ENCODE assay signal across 25 cellular contexts in genomic region chr3:123150449-123150954, GRCh38. TPM values are rescaled to one million over a fixed set of nuclear protein-coding genes. Genes with fewer than 3 reads are reported as not detected.
DNase-seq lines count a peak whose midpoint lies in the region; ATAC-seq and TF ChIP-seq lines count a peak whose summit lies in the region.
"Had no signal": no experiment of that assay in that cellular context is flagged by ENCODE, and none has a peak within 500 bp of the region (broad histone marks: within the 10 kb centered on the region; RNA-seq: fewer than 3 reads in every experiment).

No MANE protein-coding gene starts in this region.

- H3K4me1 Mint-ChIP-seq in activated T-helper 1 cell treated with anti-CD3 and anti-CD28 coated beads, Interleukin-12 subunit alpha, Interleukin-12 subunit beta, Interleukin-2, Interleukin-4 antibody, amounts not matched to agents 30 ng/mL and 10 ng/mL and 1 ng/mL, durations not matched to agents 14 hours and 24 hours and 36 hours (ENCODE audit: low read depth): no peaks in the 10 kb centered on the region
- peaks cover 9% of the 10 kb centered on the region for H3K4me1 Mint-ChIP-seq in memory B cell
- H3K4me1 Mint-ChIP-seq in activated CD4-positive, alpha-beta memory T cell treated with anti-CD3 and anti-CD28 coated beads, Interleukin-2, amount 10 ng/mL, durations not matched to agents 7 days and 5 days: no peaks in the 10 kb centered on the region

- H3K36me3 Mint-ChIP-seq in activated T-helper 1 cell treated with anti-CD3 and anti-CD28 coated beads, Interleukin-12 subunit alpha, Interleukin-12 subunit beta, Interleukin-2, Interleukin-4 antibody, amounts not matched to agents 30 ng/mL and 10 ng/mL and 1 ng/mL, durations not matched to agents 14 hours and 24 hours and 36 hours (ENCODE audit: low read depth): peaks cover 46% of the 10 kb centered on the region
- peaks cover 26% of the 10 kb centered on the region for H3K36me3 Mint-ChIP-seq in memory B cell
- peaks cover 51% of the 10 kb centered on the region for H3K36me3 Mint-ChIP-seq in activated CD4-positive, alpha-beta memory T cell treated with anti-CD3 and anti-CD28 coated beads, Interleukin-2, amount 10 ng/mL, durations not matched to agents 7 days and 5 days (ENCODE audit: low read depth)

- CTCF ChIA-PET in activated CD4-positive, alpha-beta memory T cell treated with anti-CD3 and anti-CD28 coated beads, Interleukin-2, amount 10 ng/mL, durations not matched to agents 7 days and 5 days (lab: Charles Lee): no interaction called here

- peak overlapping the region; percentile 18 for H3K27ac Mint-ChIP-seq in activated T-helper 1 cell treated with anti-CD3 and anti-CD28 coated beads, Interleukin-12 subunit alpha, Interleukin-12 subunit beta, Interleukin-2, Interleukin-4 antibody, amounts not matched to agents 30 ng/mL and 10 ng/mL and 1 ng/mL, durations not matched to agents 14 hours and 24 hours and 36 hours
- peak overlapping the region; percentile 95 for H3K27ac Mint-ChIP-seq in memory B cell
- H3K27ac Mint-ChIP-seq in activated CD4-positive, alpha-beta memory T cell treated with anti-CD3 and anti-CD28 coated beads, Interleukin-2, amount 10 ng/mL, durations not matched to agents 7 days and 5 days: no peak overlapping the region
- H3K27ac Mint-ChIP-seq: activated CD4-positive, alpha-beta T cell treated with anti-CD3 and anti-CD28 coated beads, Interleukin-2, amount 10 ng/mL, durations not matched to agents 24 days and 14 days had no signal

- intact Hi-C loops in left ventricle myocardium superior (cut with micrococcal nuclease): no loop called here
- intact Hi-C loops in activated T-helper 1 cell treated with anti-CD3 and anti-CD28 coated beads, Interleukin-12 subunit alpha, Interleukin-12 subunit beta, Interleukin-2, Interleukin-4 antibody, amounts not matched to agents 30 ng/mL and 10 ng/mL and 1 ng/mL, durations not matched to agents 14 hours and 24 hours and 36 hours (cut with micrococcal nuclease): no loop called here

- POLR2A ChIA-PET in activated CD4-positive, alpha-beta memory T cell treated with anti-CD3 and anti-CD28 coated beads, Interleukin-2, amount 10 ng/mL, durations not matched to agents 7 days and 5 days (lab: Charles Lee): interaction anchor here (0.6 to 1.2 kb wide), 2 partner anchors 10 to 127 kb away, joined by 3 read pairs; no protein-coding TSS in a partner anchor

- DNase-seq in right atrium auricular region (ENCODE audit: low spot score): peak; percentile 38
- DNase-seq in left ventricle myocardium superior: no peak
- no peak for DNase-seq in activated T-helper 1 cell treated with anti-CD3 and anti-CD28 coated beads, Interleukin-12 subunit alpha, Interleukin-12 subunit beta, Interleukin-2, Interleukin-4 antibody, amounts not matched to agents 30 ng/mL and 10 ng/mL and 1 ng/mL, durations not matched to agents 14 hours and 24 hours and 36 hours (ENCODE audit: low spot score)
- no peak for DNase-seq in memory B cell (ENCODE audit: low spot score in 2 of 2)
- no peak for DNase-seq in activated CD4-positive, alpha-beta memory T cell treated with anti-CD3 and anti-CD28 coated beads, Interleukin-2, amount 10 ng/mL, durations not matched to agents 7 days and 5 days
- DNase-seq in HuH-7 (ENCODE audit: low spot score): no peak
- DNase-seq: activated CD4-positive, alpha-beta T cell treated with anti-CD3 and anti-CD28 coated beads, Interleukin-2, amount 10 ng/mL, durations not matched to agents 24 days and 14 days; activated effector memory CD4-positive, alpha-beta T cell treated with anti-CD3 and anti-CD28 coated beads, Interleukin-2, amount 50 U/mL, for 16 hours; body of pancreas; C1 segment of cervical spinal cord; effector CD4-positive, alpha-beta T cell; heart left ventricle; IMR-90; lower lobe of right lung; mucosa of descending colon; NCI-H1048; NCI-H187; NCI-H524 treated with DMSO at 0.1 percent for 48 hours; right lobe of liver; SHP77; stimulated activated CD4-positive, alpha-beta T cell treated with anti-CD3 and anti-CD28 coated beads, Interleukin-4, amount 100 ng/mL, for 1 hour; stimulated activated naive B cell treated with anti-CD40 and anti-IgM and Interleukin-4, amounts not matched to agents 10 μg/mL and 1 μg/mL and 100 μg/mL, for 72 hours had no signal

- H3K36me3 ChIP-seq in right atrium auricular region: peaks cover 60% of the 10 kb centered on the region

- H3K9me3 Mint-ChIP-seq in activated T-helper 1 cell treated with anti-CD3 and anti-CD28 coated beads, Interleukin-12 subunit alpha, Interleukin-12 subunit beta, Interleukin-2, Interleukin-4 antibody, amounts not matched to agents 30 ng/mL and 10 ng/mL and 1 ng/mL, durations not matched to agents 14 hours and 24 hours and 36 hours: peaks cover 4% of the 10 kb centered on the region
- peaks cover 9% of the 10 kb centered on the region for H3K9me3 Mint-ChIP-seq in memory B cell
- peaks cover 3% of the 10 kb centered on the region for H3K9me3 Mint-ChIP-seq in activated CD4-positive, alpha-beta memory T cell treated with anti-CD3 and anti-CD28 coated beads, Interleukin-2, amount 10 ng/mL, durations not matched to agents 7 days and 5 days

- H3K4me3 ChIP-seq in right atrium auricular region: no peak overlapping the region
- H3K4me3 ChIP-seq: body of pancreas, heart left ventricle, lower lobe of right lung, mucosa of descending colon, right lobe of liver, upper lobe of left lung had no signal

- TF ChIP-seq CTCF in right atrium auricular region (IDR thresholded peaks at IDR 0.05): no peak

- H3K4me1 ChIP-seq in right atrium auricular region: peaks cover 0 to 9% of the 10 kb centered on the region in 2 donors

- peak overlapping the region in 1 of 2 donors; percentile 37 for H3K27ac ChIP-seq in right atrium auricular region
- H3K27ac ChIP-seq: lower lobe of right lung, right lobe of liver, VCaP had no signal

- no peaks in the 10 kb centered on the region for H3K9me3 ChIP-seq in right atrium auricular region
- H3K9me3 ChIP-seq: body of pancreas, heart left ventricle, lower lobe of right lung, mucosa of descending colon, right lobe of liver, upper lobe of left lung had no signal

- ATAC-seq in left ventricle myocardium superior: no peak
- ATAC-seq in memory B cell (ENCODE audit: low read depth): no peak
- no peak for ATAC-seq in HG03135 (IDR thresholded peaks at IDR 0.05; ENCODE audit: unreplicated experiment)
- ATAC-seq: body of pancreas; lower lobe of right lung; mucosa of descending colon; stimulated activated naive B cell treated with anti-CD40 and anti-IgM and Interleukin-4, amounts not matched to agents 10 μg/mL and 1 μg/mL and 100 μg/mL, for 72 hours had no signal

- no peaks in the 10 kb centered on the region for H3K27me3 ChIP-seq in right atrium auricular region
- H3K27me3 ChIP-seq: body of pancreas, heart left ventricle, right lobe of liver, upper lobe of left lung had no signal

- no peaks in the 10 kb centered on the region for H3K27me3 Mint-ChIP-seq in activated T-helper 1 cell treated with anti-CD3 and anti-CD28 coated beads, Interleukin-12 subunit alpha, Interleukin-12 subunit beta, Interleukin-2, Interleukin-4 antibody, amounts not matched to agents 30 ng/mL and 10 ng/mL and 1 ng/mL, durations not matched to agents 14 hours and 24 hours and 36 hours (ENCODE audit: insufficient read depth)
- no peaks in the 10 kb centered on the region for H3K27me3 Mint-ChIP-seq in memory B cell
- no peaks in the 10 kb centered on the region for H3K27me3 Mint-ChIP-seq in activated CD4-positive, alpha-beta memory T cell treated with anti-CD3 and anti-CD28 coated beads, Interleukin-2, amount 10 ng/mL, durations not matched to agents 7 days and 5 days
- H3K27me3 Mint-ChIP-seq: activated CD4-positive, alpha-beta T cell treated with anti-CD3 and anti-CD28 coated beads, Interleukin-2, amount 10 ng/mL, durations not matched to agents 24 days and 14 days; stimulated activated naive B cell treated with anti-CD40 and anti-IgM and Interleukin-4, amounts not matched to agents 10 μg/mL and 1 μg/mL and 100 μg/mL, for 72 hours had no signal

- H3K4me3 Mint-ChIP-seq in activated T-helper 1 cell treated with anti-CD3 and anti-CD28 coated beads, Interleukin-12 subunit alpha, Interleukin-12 subunit beta, Interleukin-2, Interleukin-4 antibody, amounts not matched to agents 30 ng/mL and 10 ng/mL and 1 ng/mL, durations not matched to agents 14 hours and 24 hours and 36 hours: no peak overlapping the region
- no peak overlapping the region for H3K4me3 Mint-ChIP-seq in memory B cell
- no peak overlapping the region for H3K4me3 Mint-ChIP-seq in activated CD4-positive, alpha-beta memory T cell treated with anti-CD3 and anti-CD28 coated beads, Interleukin-2, amount 10 ng/mL, durations not matched to agents 7 days and 5 days
- H3K4me3 Mint-ChIP-seq: activated CD4-positive, alpha-beta T cell treated with anti-CD3 and anti-CD28 coated beads, Interleukin-2, amount 10 ng/mL, durations not matched to agents 24 days and 14 days; stimulated activated naive B cell treated with anti-CD40 and anti-IgM and Interleukin-4, amounts not matched to agents 10 μg/mL and 1 μg/mL and 100 μg/mL, for 72 hours had no signal

RNA-seq across cellular contexts. Expression of gene SEC22A, which starts 51.2 kb away (rescaled TPM):
- total RNA-seq in right atrium auricular region (10 to 100 TPM; 13.7 to 24.2 TPM), left ventricle myocardium superior (10.4 TPM)
- total RNA-seq in activated T-helper 1 cell treated with anti-CD3 and anti-CD28 coated beads, Interleukin-12 subunit alpha, Interleukin-12 subunit beta, Interleukin-2, Interleukin-4 antibody, amounts not matched to agents 30 ng/mL and 10 ng/mL and 1 ng/mL, durations not matched to agents 14 hours and 24 hours and 36 hours: 15.8 and 18.5 TPM in 2 replicates
- 10 to 100 TPM; 18.0 to 18.6 TPM for total RNA-seq in activated CD4-positive, alpha-beta memory T cell treated with anti-CD3 and anti-CD28 coated beads, Interleukin-2, amount 10 ng/mL, durations not matched to agents 7 days and 5 days
